Comparison of ENCODE assay signal across 9 cellular contexts in the genomic region with DNA sequence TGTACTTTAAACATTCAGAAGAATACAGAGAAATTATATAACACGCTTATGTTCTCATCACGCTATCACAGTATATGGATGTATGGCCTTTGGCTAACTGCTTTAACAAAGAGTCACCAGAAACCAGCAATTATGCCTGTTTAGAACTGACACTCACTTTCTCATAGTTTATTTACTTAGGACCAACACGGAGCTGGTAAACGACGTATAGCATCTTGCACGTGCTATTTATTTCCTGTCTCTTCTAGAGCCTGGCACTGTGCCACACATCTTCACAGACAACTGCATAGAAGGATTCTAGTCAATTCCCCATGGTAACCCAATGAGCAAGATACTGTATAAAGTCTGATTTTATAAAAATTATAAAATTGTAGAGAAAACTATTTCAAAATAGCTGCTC. TPM values are rescaled to one million over a fixed set of nuclear protein-coding genes. Genes with fewer than 3 reads are reported as not detected.
DNase-seq lines count a peak whose midpoint lies in the region; ATAC-seq and TF ChIP-seq lines count a peak whose summit lies in the region.
"Had no signal": no experiment of that assay in that cellular context is flagged by ENCODE, and none has a peak within 500 bp of the region (broad histone marks: within the 10 kb centered on the region; RNA-seq: fewer than 3 reads in every experiment).

No MANE protein-coding gene starts in this region.

- H3K27ac Mint-ChIP-seq in T-cell: peak overlapping the region; percentile 90 to 95

- no peaks in the 10 kb centered on the region for H3K36me3 ChIP-seq in effector memory CD4-positive, alpha-beta T cell (ENCODE audit: control insufficient read depth, insufficient read depth, low read length)
- peaks cover 38% of the 10 kb centered on the region for H3K36me3 ChIP-seq in upper lobe of right lung

- H3K4me1 Mint-ChIP-seq in T-cell: peaks cover 71 to 82% (median 76%) of the 10 kb centered on the region in 3 donors

- ATAC-seq in T-cell (replicated peaks in 1 of 4) (peak; percentile 43 to 66 (median 46)), upper lobe of right lung (no peak), GM19328 (IDR thresholded peaks at IDR 0.05; ENCODE audit: unreplicated experiment) (no peak), omental fat pad (ENCODE audit: low FRiP score) (no peak)
- ATAC-seq: WTC11 had no signal

- H3K27me3 Mint-ChIP-seq in T-cell: no peaks in the 10 kb centered on the region

- H3K9me3 Mint-ChIP-seq in T-cell: no peaks in the 10 kb centered on the region
- H3K9me3 Mint-ChIP-seq: WTC11 had no signal

- peak overlapping the region; percentile 77 for H3K27ac ChIP-seq in effector memory CD4-positive, alpha-beta T cell (ENCODE audit: insufficient read depth, low read length, poor library complexity, severe bottlenecking)
- H3K27ac ChIP-seq in upper lobe of right lung: peak overlapping the region; percentile 73

- intact Hi-C loops in upper lobe of right lung (cut with DNase I): no loop called here

- H3K4me3 Mint-ChIP-seq in T-cell: peak overlapping the region in 1 of 3 donors; percentile 66
- H3K4me3 Mint-ChIP-seq: WTC11 had no signal

- H3K27me3 ChIP-seq in effector memory CD4-positive, alpha-beta T cell (replicated peaks; ENCODE audit: control insufficient read depth, insufficient read depth, low read length, poor library complexity, severe bottlenecking): no peaks in the 10 kb centered on the region
- H3K27me3 ChIP-seq in upper lobe of right lung: no peaks in the 10 kb centered on the region

- POLR2A ChIA-PET in T-cell (lab: Charles Lee): interaction anchor here (0.5 to 2.6 kb wide), 6 partner anchors 14 to 28 kb away, joined by 3 to 12 read pairs (median 4); no protein-coding TSS in a partner anchor

- peaks cover 54% of the 10 kb centered on the region for H3K4me1 ChIP-seq in effector memory CD4-positive, alpha-beta T cell (ENCODE audit: control insufficient read depth, insufficient read depth, low read length, poor library complexity, severe bottlenecking)
- H3K4me1 ChIP-seq in upper lobe of right lung: peaks cover 66% of the 10 kb centered on the region

- CTCF ChIA-PET in T-cell (lab: Charles Lee): interaction anchor here in 1 of 2 donors (0.6 to 3.5 kb wide), 8 partner anchors 14 to 79 kb away, joined by 3 to 24 read pairs (median 6); no protein-coding TSS in a partner anchor

- no peaks in the 10 kb centered on the region for H3K9me3 ChIP-seq in effector memory CD4-positive, alpha-beta T cell (ENCODE audit: control insufficient read depth, low read length)
- no peaks in the 10 kb centered on the region for H3K9me3 ChIP-seq in upper lobe of right lung

- peak; percentile 58 for DNase-seq in activated gamma-delta T cell treated with Interleukin-2 at 50 U/mL for 16 hours
- DNase-seq in activated gamma-delta T cell (lab: John Stamatoyannopoulos, UW): no peak
- peak in 32 of 34 experiments; percentile 42 to 87 (median 74) for DNase-seq in T-cell
- peak; percentile 54 to 63 (median 56) for DNase-seq in effector memory CD4-positive, alpha-beta T cell
- no peak for DNase-seq in upper lobe of right lung
- DNase-seq in omental fat pad (ENCODE audit: low spot score): no peak
- no peak for DNase-seq in NOMO-1 (lab: John Stamatoyannopoulos, UW; ENCODE audit: unreplicated experiment in 2 of 2)

- peaks cover 26% of the 10 kb centered on the region for H3K36me3 Mint-ChIP-seq in T-cell
- H3K36me3 Mint-ChIP-seq: WTC11 had no signal

- TF ChIP-seq CTCF in upper lobe of right lung (IDR thresholded peaks at IDR 0.05) (no peak), omental fat pad (IDR thresholded peaks at IDR 0.05) (no peak)

- no peak overlapping the region for H3K4me3 ChIP-seq in effector memory CD4-positive, alpha-beta T cell (ENCODE audit: insufficient read depth, low read depth, low read length, poor library complexity, severe bottlenecking)
- H3K4me3 ChIP-seq in upper lobe of right lung: no peak overlapping the region

RNA-seq across cellular contexts. Expression of gene TBC1D2B, which starts 43.6 kb away (rescaled TPM):
- total RNA-seq in T-cell (100 to 1,000 TPM in 3 of 5 donors, 10 to 100 TPM in 2; 86.1 to 106 (median 101) TPM), upper lobe of right lung (88.7 TPM), omental fat pad (100 to 1,000 TPM in 2 of 4 donors, 10 to 100 TPM in 2; 50.3 to 134 (median 95.5) TPM)

RNA-seq across cellular contexts. Expression of gene SH2D7, which starts 58.5 kb away (rescaled TPM):
- total RNA-seq in T-cell (not detected), upper lobe of right lung (not detected), omental fat pad (not detected)
- total RNA-seq: WTC11 had no signal

Comparison
In these comparisons a context has a peak if more than half of its experiments do, and no peak if none do; other contexts are left out.
1. DNase-seq: peak in activated gamma-delta T cell treated with Interleukin-2 at 50 U/mL for 16 hours (single experiment), T-cell (32 of 34) and effector memory CD4-positive, alpha-beta T cell (3 of 3); none in activated gamma-delta T cell (single experiment), upper lobe of right lung (single experiment), omental fat pad (single experiment) and NOMO-1 (0 of 2).
2. ATAC-seq: peak in T-cell (4 of 4); none in upper lobe of right lung (single experiment), GM19328 (single experiment) and omental fat pad (single experiment).